ENCODE assay signal across 11 cellular contexts in genomic region chr6:25312034-25312620, GRCh38. TPM values are rescaled to one million over a fixed set of nuclear protein-coding genes. Genes with fewer than 3 reads are reported as not detected.
DNase-seq lines count a peak whose midpoint lies in the region; ATAC-seq and TF ChIP-seq lines count a peak whose summit lies in the region.
"Had no signal": no experiment of that assay in that cellular context is flagged by ENCODE, and none has a peak within 500 bp of the region (broad histone marks: within the 10 kb centered on the region; RNA-seq: fewer than 3 reads in every experiment).

No MANE protein-coding gene starts in this region.

- no peaks in the 10 kb centered on the region for H3K9me3 ChIP-seq in skeletal muscle satellite cell (replicated peaks; ENCODE audit: low read length)

- no peaks in the 10 kb centered on the region for H3K27me3 ChIP-seq in skeletal muscle satellite cell (ENCODE audit: control insufficient read depth, insufficient read depth, low read length)

- peak overlapping the region; percentile 71 for H3K9ac ChIP-seq in skeletal muscle satellite cell (ENCODE audit: low read depth, low read length)

- H3K36me3 ChIP-seq in skeletal muscle satellite cell (ENCODE audit: insufficient read depth, low read length): no peaks in the 10 kb centered on the region

- no peak overlapping the region for H3K4me3 ChIP-seq in fibroblast of the aortic adventitia (ENCODE audit: low read depth, low read length)
- peak overlapping the region; percentile 38 for H3K4me3 ChIP-seq in skeletal muscle satellite cell (ENCODE audit: low read length)

- TF ChIP-seq CTCF in fibroblast of the aortic adventitia (IDR thresholded peaks at IDR 0.05; ENCODE audit: insufficient read depth, low read length): no peak

- ATAC-seq in HG02759 (IDR thresholded peaks at IDR 0.05; ENCODE audit: unreplicated experiment): no peak

- H3K4me1 ChIP-seq in skeletal muscle satellite cell (ENCODE audit: control insufficient read depth, insufficient read depth, low read length): peaks cover 26% of the 10 kb centered on the region

- DNase-seq in GM03348 (ENCODE audit: low spot score): peak; percentile 50
- DNase-seq in RPMI7951 (ENCODE audit: low read depth): peak; percentile 66
- DNase-seq in fibroblast of the aortic adventitia (ENCODE audit: low read depth): peak; percentile 98
- DNase-seq in anterior cingulate cortex (lab: John Stamatoyannopoulos, UW): no peak
- no peak for DNase-seq in activated CD8-positive, alpha-beta memory T cell treated with anti-CD3 and anti-CD28 coated beads for 24 hours
- DNase-seq in SHP77 (lab: John Stamatoyannopoulos, UW): no peak
- DNase-seq: midbrain; NCI-H748 treated with DMSO at 0.1 percent for 48 hours; stimulated activated CD4-positive, alpha-beta T cell treated with anti-CD3 and anti-CD28 coated beads, Interleukin-4, amount 100 ng/mL, for 24 hours had no signal

- peak overlapping the region; percentile 76 for H3K4me2 ChIP-seq in skeletal muscle satellite cell (ENCODE audit: low read length)

RNA-seq across cellular contexts. Expression of gene CARMIL1, which starts 33.0 kb away (rescaled TPM):
- 6.8 and 9.5 TPM in 2 replicates for total RNA-seq in RPMI7951 (2014; rRNA removed; shearing (Covaris generic))
- total RNA-seq in fibroblast of the aortic adventitia (ENCODE audit: low replicate concordance): 23.9 and 38.7 TPM in 2 replicates
- total RNA-seq in skeletal muscle satellite cell (2012; rRNA removed): 10.5 and 12.4 TPM in 2 replicates

Comparison
In these comparisons a context has a peak if more than half of its experiments do, and no peak if none do; other contexts are left out.
1. DNase-seq: peak in GM03348 (single experiment), RPMI7951 (single experiment) and fibroblast of the aortic adventitia (single experiment); none in anterior cingulate cortex (0 of 58), activated CD8-positive, alpha-beta memory T cell treated with anti-CD3 and anti-CD28 coated beads for 24 hours (single experiment) and SHP77 (0 of 2).